Comparison of ENCODE assay signal across 1 cellular context in the genomic region with DNA sequence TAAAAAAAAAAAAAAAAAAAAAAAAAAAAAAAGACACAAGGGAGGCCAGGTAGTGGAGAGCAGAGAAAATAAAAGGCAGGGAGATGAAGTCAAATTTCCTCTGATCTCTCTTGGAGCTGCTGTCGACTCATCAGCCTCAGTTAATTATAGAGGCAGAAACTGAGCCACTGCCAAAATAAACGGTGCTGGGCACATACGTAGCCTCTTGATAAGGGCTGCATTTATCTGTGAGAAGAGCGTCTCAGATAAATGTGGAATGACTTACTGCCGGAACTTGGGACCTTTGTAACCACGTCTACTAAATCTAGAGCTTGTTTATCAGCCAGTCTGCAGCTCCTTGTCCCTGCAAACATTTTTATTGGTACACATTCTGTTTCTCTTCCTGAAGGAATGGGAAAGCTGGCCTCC.
TF ChIP-seq lines count a peak whose summit lies in the region.

No MANE protein-coding gene starts in this region.

TF ChIP-seq in SK-N-SH, 30 proteins besides CTCF, POLR2A, EP300 and RAD21 (continued from another document):
- TF ChIP-seq, protein P1, sequence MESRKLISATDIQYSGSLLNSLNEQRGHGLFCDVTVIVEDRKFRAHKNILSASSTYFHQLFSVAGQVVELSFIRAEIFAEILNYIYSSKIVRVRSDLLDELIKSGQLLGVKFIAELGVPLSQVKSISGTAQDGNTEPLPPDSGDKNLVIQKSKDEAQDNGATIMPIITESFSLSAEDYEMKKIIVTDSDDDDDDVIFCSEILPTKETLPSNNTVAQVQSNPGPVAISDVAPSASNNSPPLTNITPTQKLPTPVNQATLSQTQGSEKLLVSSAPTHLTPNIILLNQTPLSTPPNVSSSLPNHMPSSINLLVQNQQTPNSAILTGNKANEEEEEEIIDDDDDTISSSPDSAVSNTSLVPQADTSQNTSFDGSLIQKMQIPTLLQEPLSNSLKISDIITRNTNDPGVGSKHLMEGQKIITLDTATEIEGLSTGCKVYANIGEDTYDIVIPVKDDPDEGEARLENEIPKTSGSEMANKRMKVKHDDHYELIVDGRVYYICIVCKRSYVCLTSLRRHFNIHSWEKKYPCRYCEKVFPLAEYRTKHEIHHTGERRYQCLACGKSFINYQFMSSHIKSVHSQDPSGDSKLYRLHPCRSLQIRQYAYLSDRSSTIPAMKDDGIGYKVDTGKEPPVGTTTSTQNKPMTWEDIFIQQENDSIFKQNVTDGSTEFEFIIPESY (IDR thresholded peaks at IDR 0.05; ENCODE audit: borderline replicate concordance, low read depth), result no peak
- TF ChIP-seq TEAD4 (IDR thresholded peaks at IDR 0.05; ENCODE audit: borderline replicate concordance, insufficient read depth) (no peak), ELF1 (IDR thresholded peaks at IDR 0.05) (no peak), RCOR1 (IDR thresholded peaks at IDR 0.05; ENCODE audit: low read length) (no peak), SIN3A (IDR thresholded peaks at IDR 0.05; ENCODE audit: borderline replicate concordance, low read depth, low read length) (no peak), RXRA (IDR thresholded peaks at IDR 0.05; ENCODE audit: borderline replicate concordance, low read depth) (no peak), GATA2 (CRISPR knock-in tag; IDR thresholded peaks at IDR 0.05) (no peak; the same call in 1 of the 2 replicates), YY1 (IDR thresholded peaks at IDR 0.05; ENCODE audit: low read depth) (no peak), FOSL2 (IDR thresholded peaks at IDR 0.05; ENCODE audit: borderline replicate concordance, low read depth) (no peak), FOXM1 (IDR thresholded peaks at IDR 0.05; ENCODE audit: low read depth) (no peak), MEF2A (IDR thresholded peaks at IDR 0.05; ENCODE audit: borderline replicate concordance, low read depth) (0 out of 2 replicates have a peak, but pooled peaks have one; percentile 17), NRF1 (IDR thresholded peaks at IDR 0.05; ENCODE audit: low read depth, low read length) (no peak), GABPA (IDR thresholded peaks at IDR 0.05; ENCODE audit: low read depth) (no peak), POLR2AphosphoS5 (IDR thresholded peaks at IDR 0.05; ENCODE audit: low read depth, low read length) (no peak), JUND (IDR thresholded peaks at IDR 0.05) (no peak), TCF12 (IDR thresholded peaks at IDR 0.05) (peak; percentile 35; the same call in 1 of the 2 replicates), EZH2phosphoT487 (IDR thresholded peaks at IDR 0.05; ENCODE audit: borderline replicate concordance, low read depth) (no peak), RFX5 (IDR thresholded peaks at IDR 0.05; ENCODE audit: low read length) (no peak), NFIC (IDR thresholded peaks at IDR 0.05; ENCODE audit: borderline replicate concordance) (peak; percentile 69), TAF1 (IDR thresholded peaks at IDR 0.05; ENCODE audit: borderline replicate concordance, low read depth, low read length) (no peak), MXI1 (IDR thresholded peaks at IDR 0.05; ENCODE audit: low read depth, low read length) (no peak), SMC3 (IDR thresholded peaks at IDR 0.05; ENCODE audit: low read depth, low read length) (no peak), CHD2 (IDR thresholded peaks at IDR 0.05; ENCODE audit: low read length, partially characterized antibody) (no peak), FOXJ3 (CRISPR knock-in tag; IDR thresholded peaks at IDR 0.05) (no peak)
- TF ChIP-seq, protein P2, sequence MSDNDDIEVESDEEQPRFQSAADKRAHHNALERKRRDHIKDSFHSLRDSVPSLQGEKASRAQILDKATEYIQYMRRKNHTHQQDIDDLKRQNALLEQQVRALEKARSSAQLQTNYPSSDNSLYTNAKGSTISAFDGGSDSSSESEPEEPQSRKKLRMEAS (IDR thresholded peaks at IDR 0.05; ENCODE audit: low read depth), result no peak
- TF ChIP-seq, protein P3, sequence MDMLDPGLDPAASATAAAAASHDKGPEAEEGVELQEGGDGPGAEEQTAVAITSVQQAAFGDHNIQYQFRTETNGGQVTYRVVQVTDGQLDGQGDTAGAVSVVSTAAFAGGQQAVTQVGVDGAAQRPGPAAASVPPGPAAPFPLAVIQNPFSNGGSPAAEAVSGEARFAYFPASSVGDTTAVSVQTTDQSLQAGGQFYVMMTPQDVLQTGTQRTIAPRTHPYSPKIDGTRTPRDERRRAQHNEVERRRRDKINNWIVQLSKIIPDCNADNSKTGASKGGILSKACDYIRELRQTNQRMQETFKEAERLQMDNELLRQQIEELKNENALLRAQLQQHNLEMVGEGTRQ (IDR thresholded peaks at IDR 0.05; ENCODE audit: borderline replicate concordance, low read depth, low read length), result no peak
- TF ChIP-seq, protein P4, sequence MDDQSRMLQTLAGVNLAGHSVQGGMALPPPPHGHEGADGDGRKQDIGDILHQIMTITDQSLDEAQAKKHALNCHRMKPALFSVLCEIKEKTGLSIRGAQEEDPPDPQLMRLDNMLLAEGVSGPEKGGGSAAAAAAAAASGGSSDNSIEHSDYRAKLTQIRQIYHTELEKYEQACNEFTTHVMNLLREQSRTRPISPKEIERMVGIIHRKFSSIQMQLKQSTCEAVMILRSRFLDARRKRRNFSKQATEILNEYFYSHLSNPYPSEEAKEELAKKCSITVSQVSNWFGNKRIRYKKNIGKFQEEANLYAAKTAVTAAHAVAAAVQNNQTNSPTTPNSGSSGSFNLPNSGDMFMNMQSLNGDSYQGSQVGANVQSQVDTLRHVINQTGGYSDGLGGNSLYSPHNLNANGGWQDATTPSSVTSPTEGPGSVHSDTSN (IDR thresholded peaks at IDR 0.05), result 0 out of 2 replicates have a peak, but pooled peaks have one; percentile 4
- TF ChIP-seq, protein P5, sequence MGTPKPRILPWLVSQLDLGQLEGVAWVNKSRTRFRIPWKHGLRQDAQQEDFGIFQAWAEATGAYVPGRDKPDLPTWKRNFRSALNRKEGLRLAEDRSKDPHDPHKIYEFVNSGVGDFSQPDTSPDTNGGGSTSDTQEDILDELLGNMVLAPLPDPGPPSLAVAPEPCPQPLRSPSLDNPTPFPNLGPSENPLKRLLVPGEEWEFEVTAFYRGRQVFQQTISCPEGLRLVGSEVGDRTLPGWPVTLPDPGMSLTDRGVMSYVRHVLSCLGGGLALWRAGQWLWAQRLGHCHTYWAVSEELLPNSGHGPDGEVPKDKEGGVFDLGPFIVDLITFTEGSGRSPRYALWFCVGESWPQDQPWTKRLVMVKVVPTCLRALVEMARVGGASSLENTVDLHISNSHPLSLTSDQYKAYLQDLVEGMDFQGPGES (IDR thresholded peaks at IDR 0.05; ENCODE audit: low read depth, low read length), result no peak
- TF ChIP-seq, protein P6, sequence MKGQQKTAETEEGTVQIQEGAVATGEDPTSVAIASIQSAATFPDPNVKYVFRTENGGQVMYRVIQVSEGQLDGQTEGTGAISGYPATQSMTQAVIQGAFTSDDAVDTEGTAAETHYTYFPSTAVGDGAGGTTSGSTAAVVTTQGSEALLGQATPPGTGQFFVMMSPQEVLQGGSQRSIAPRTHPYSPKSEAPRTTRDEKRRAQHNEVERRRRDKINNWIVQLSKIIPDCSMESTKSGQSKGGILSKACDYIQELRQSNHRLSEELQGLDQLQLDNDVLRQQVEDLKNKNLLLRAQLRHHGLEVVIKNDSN (IDR thresholded peaks at IDR 0.05; ENCODE audit: borderline replicate concordance, low read depth), result no peak
